In the genomic region with DNA sequence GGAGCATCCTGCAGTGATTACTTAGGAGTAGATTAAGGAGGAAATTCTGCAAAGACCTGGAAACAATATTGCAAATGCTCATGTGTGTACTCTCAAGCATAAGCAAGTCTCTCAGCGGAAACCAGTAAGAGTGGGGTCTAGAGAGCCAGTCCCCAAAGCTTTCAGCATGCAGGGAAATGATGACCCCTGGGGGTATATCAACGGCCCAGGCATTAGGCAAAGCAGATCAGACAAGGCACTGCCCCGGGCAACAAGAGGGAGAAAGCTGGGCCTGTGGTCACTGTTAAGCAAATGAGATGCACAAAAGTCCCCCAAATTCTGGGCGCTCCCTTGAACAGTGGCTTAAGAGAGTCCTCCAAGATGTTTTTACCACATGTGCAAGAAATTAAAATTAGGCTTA, we compare ENCODE assay signal across 20 cellular contexts.
"Had no signal": no experiment of that assay in that cellular context is flagged by ENCODE, and none has a peak within 500 bp of the region (broad histone marks: within the 10 kb centered on the region; RNA-seq: fewer than 3 reads in every experiment).

No MANE protein-coding gene starts in this region.

- H3K27ac ChIP-seq: coronary artery, dorsolateral prefrontal cortex, epithelial cell of prostate, esophagus muscularis mucosa, gastrocnemius medialis, heart right ventricle, right atrium auricular region, stomach, thoracic aorta, transverse colon had no signal

- H3K36me3 Mint-ChIP-seq: naive thymus-derived CD8-positive, alpha-beta T cell had no signal

- H3K36me3 ChIP-seq: esophagus muscularis mucosa, gastrocnemius medialis, heart right ventricle, right atrium auricular region, stomach, thoracic aorta, transverse colon had no signal

- H3K27ac Mint-ChIP-seq: naive thymus-derived CD8-positive, alpha-beta T cell had no signal

- H3K9me3 ChIP-seq: esophagus muscularis mucosa, gastrocnemius medialis, mucosa of descending colon, right atrium auricular region, stomach, thoracic aorta, transverse colon had no signal

- FAIRE-seq: small intestine had no signal

- DNase-seq: dorsolateral prefrontal cortex; effector memory CD4-positive, alpha-beta T cell; gastrocnemius medialis; heart right ventricle; hypothalamus; left colon; mucosa of descending colon; naive thymus-derived CD8-positive, alpha-beta T cell; posterior cingulate gyrus; small intestine; stimulated activated CD4-positive, alpha-beta T cell treated with anti-CD3 and anti-CD28 coated beads, Interleukin-12 subunit alpha, Interleukin-12 subunit beta, amount 100 ng/mL, for 4 hours; stimulated activated naive CD4-positive, alpha-beta T cell; stomach; substantia nigra; transverse colon had no signal

- H3K4me3 Mint-ChIP-seq: naive thymus-derived CD8-positive, alpha-beta T cell had no signal

- H3K4me1 Mint-ChIP-seq: naive thymus-derived CD8-positive, alpha-beta T cell had no signal

- H3K27me3 ChIP-seq: dorsolateral prefrontal cortex, esophagus muscularis mucosa, gastrocnemius medialis, heart right ventricle, right atrium auricular region, stomach, transverse colon had no signal

- ATAC-seq: gastrocnemius medialis; heart right ventricle; left colon; mucosa of descending colon; naive thymus-derived CD8-positive, alpha-beta T cell had no signal

- H3K4me3 ChIP-seq: coronary artery, dorsolateral prefrontal cortex, esophagus muscularis mucosa, gastrocnemius medialis, heart right ventricle, mucosa of descending colon, right atrium auricular region, stomach, thoracic aorta, transverse colon had no signal
